ENCODE assay signal across 8 cellular contexts in the genomic region with DNA sequence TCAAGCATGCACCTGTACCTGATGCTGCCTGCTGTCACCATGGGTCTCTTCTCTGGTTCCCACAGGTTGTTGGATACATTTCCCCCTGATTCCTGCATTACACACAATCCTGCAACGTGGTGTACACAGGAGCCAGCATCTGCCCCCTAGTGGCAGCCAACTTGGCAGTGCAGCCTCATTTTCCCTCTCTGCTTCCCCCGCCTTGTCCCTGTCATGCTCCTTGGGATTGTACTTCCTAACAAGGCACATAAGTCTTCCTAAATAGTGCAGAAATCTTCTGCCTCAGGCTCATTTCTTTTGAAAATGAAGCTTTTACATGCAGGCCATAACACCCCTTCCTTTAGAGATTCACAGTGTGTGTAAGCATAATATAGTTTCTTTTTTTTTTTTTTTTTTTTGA.
DNase-seq lines count a peak whose midpoint lies in the region; ATAC-seq and TF ChIP-seq lines count a peak whose summit lies in the region.

No MANE protein-coding gene starts in this region.

- H3K9ac ChIP-seq in HCT116 (ENCODE audit: low read length), result no peak overlapping the region

- no peaks in the 10 kb centered on the region for H4K20me1 ChIP-seq in HCT116 (ENCODE audit: insufficient read depth)

- peak; percentile 54 for TF ChIP-seq RAD21 in HCT116 (IDR thresholded peaks at IDR 0.05; ENCODE audit: low read depth)

- H3K4me2 ChIP-seq in HCT116 (ENCODE audit: low read length), result no peak overlapping the region

- no peaks in the 10 kb centered on the region for H3K79me2 ChIP-seq in HCT116 (ENCODE audit: insufficient read depth, low read length)

- BruUV-seq in HCT116 (replicated peaks; lab: Mats Ljungman, UMichigan), result no TSS peak

- no peaks in the 10 kb centered on the region for H3K9me3 ChIP-seq in HCT116 (ENCODE audit: control insufficient read depth in 1 of 2, insufficient read depth in 1 of 2, low read depth in 1 of 2, low read length in 2 of 2)
- H3K9me3 ChIP-seq in left ventricle myocardium inferior (replicated peaks), result no peaks in the 10 kb centered on the region

- intact Hi-C loops in HCT116 (cut with micrococcal nuclease), result loop anchor here (1.0 to 10.0 kb wide), 5 partner anchors 49 to 451 kb away; no protein-coding TSS in a partner anchor
- intact Hi-C loops in left ventricle myocardium inferior (cut with micrococcal nuclease), result no loop called here

- H3K9me2 ChIP-seq in HCT116 (ENCODE audit: insufficient read depth), result no peaks in the 10 kb centered on the region

- H3K27me3 ChIP-seq in HCT116 (ENCODE audit: insufficient read depth, low read length), result peaks cover 36% of the 10 kb centered on the region
- peaks cover 35% of the 10 kb centered on the region for H3K27me3 ChIP-seq in left ventricle myocardium inferior (ENCODE audit: low read depth)

- no peak overlapping the region for H2AFZ ChIP-seq in HCT116 (ENCODE audit: low read depth, low read length, poor library complexity, severe bottlenecking)

- POLR2A ChIA-PET in HCT116 (lab: Charles Lee), result no interaction called here

- ATAC-seq in HCT116, result peak; percentile 98

- no peaks in the 10 kb centered on the region for H3K36me3 ChIP-seq in HCT116 (ENCODE audit: control insufficient read depth in 1 of 2, insufficient read depth in 2 of 2, low read length in 2 of 2)
- H3K36me3 ChIP-seq in left ventricle myocardium inferior, result no peaks in the 10 kb centered on the region

- peak; percentile 19 for DNase-seq in stimulated activated CD4-positive, alpha-beta T cell treated with anti-CD3 and anti-CD28 coated beads, Interleukin-15, amount 100 ng/mL, for 24 hours
- no peak for DNase-seq in stimulated activated CD4-positive, alpha-beta T cell treated with anti-CD3 and anti-CD28 coated beads, Interleukin-4, amount 100 ng/mL, for 4 hours
- DNase-seq in HCT116 (ENCODE audit: low read depth, low spot score) (peak; percentile 31), NCI-H1694 treated with DMSO at 0.1 percent for 48 hours (lab: John Stamatoyannopoulos, UW) (peak; percentile 11), epithelial cell of esophagus (ENCODE audit: low read depth) (peak; percentile 72), mesenteric fat pad (ENCODE audit: low spot score) (no peak), left ventricle myocardium inferior (no peak)
- DNase-seq in stimulated activated CD8-positive, alpha-beta memory T cell treated with anti-CD3 and anti-CD28 coated beads, Interleukin-4, amount 100 ng/mL, for 48 hours, result peak; percentile 38

- TF ChIP-seq CTCF in HCT116 (IDR thresholded peaks at IDR 0.05 in 2 of 3, conservative IDR thresholded peaks at IDR 0.05 in 1 of 3; ENCODE audit: borderline replicate concordance in 1 of 3, insufficient read depth in 1 of 3, low read depth in 2 of 3, low read length in 2 of 3) (peak; percentile 59 to 93 (median 88); a peak in 5 of 6 replicates), epithelial cell of esophagus (IDR thresholded peaks at IDR 0.05; ENCODE audit: insufficient read depth, low read depth, low read length, missing control alignments) (peak; percentile 80), left ventricle myocardium inferior (IDR thresholded peaks at IDR 0.05; ENCODE audit: borderline replicate concordance) (no peak)

- H3K4me1 ChIP-seq in HCT116 (ENCODE audit: control insufficient read depth in 1 of 2, insufficient read depth in 2 of 2, low read length in 2 of 2), result no peaks in the 10 kb centered on the region
- H3K4me1 ChIP-seq in left ventricle myocardium inferior, result no peaks in the 10 kb centered on the region

- TF ChIP-seq POLR2A in HCT116 (IDR thresholded peaks at IDR 0.05; ENCODE audit: borderline replicate concordance, extremely low read depth, insufficient read depth, insufficient read length), result no peak

- no peak overlapping the region for H3K27ac ChIP-seq in HCT116 (ENCODE audit: low read depth, low read length)
- no peak overlapping the region for H3K27ac ChIP-seq in left ventricle myocardium inferior (replicated peaks)

- CTCF ChIA-PET in HCT116 (lab: Charles Lee), result interaction anchor here (1.5 to 2.5 kb wide), 2 partner anchors 41 to 102 kb away, joined by 3 to 13 read pairs; no protein-coding TSS in a partner anchor

- H3K4me3 ChIP-seq in HCT116 (replicated peaks in 1 of 2; ENCODE audit: low read depth in 1 of 2, low read length in 2 of 2) (no peak overlapping the region), epithelial cell of esophagus (ENCODE audit: low read length) (no peak overlapping the region), left ventricle myocardium inferior (no peak overlapping the region)

- RAD21 ChIA-PET in HCT116 (lab: Charles Lee; ENCODE audit: low non-redundant PET in 1 of 2, low total read pairs in 2 of 2, uncharacterized antibody in 2 of 2, unreplicated experiment in 2 of 2), result no interaction called here

TF ChIP-seq in HCT116, 20 proteins besides CTCF, POLR2A, EP300 and RAD21:
- TF ChIP-seq FOSL1 (IDR thresholded peaks at IDR 0.05; ENCODE audit: low read depth) (no peak), CBX3 (IDR thresholded peaks at IDR 0.05; ENCODE audit: low read depth) (0 out of 2 replicates have a peak, but pooled peaks have one; percentile 34)

Comparison
In these comparisons a context has a peak if more than half of its experiments do, and no peak if none do; other contexts are left out.
1. DNase-seq: peak in stimulated activated CD4-positive, alpha-beta T cell treated with anti-CD3 and anti-CD28 coated beads, Interleukin-15, amount 100 ng/mL, for 24 hours (single experiment), HCT116 (single experiment), NCI-H1694 treated with DMSO at 0.1 percent for 48 hours (single experiment), epithelial cell of esophagus (single experiment) and stimulated activated CD8-positive, alpha-beta memory T cell treated with anti-CD3 and anti-CD28 coated beads, Interleukin-4, amount 100 ng/mL, for 48 hours (single experiment); none in stimulated activated CD4-positive, alpha-beta T cell treated with anti-CD3 and anti-CD28 coated beads, Interleukin-4, amount 100 ng/mL, for 4 hours (0 of 2), mesenteric fat pad (single experiment) and left ventricle myocardium inferior (single experiment).